ENCODE assay signal across 8 cellular contexts in genomic region chr16:77599793-77600415, GRCh38.
DNase-seq lines count a peak whose midpoint lies in the region; ATAC-seq and TF ChIP-seq lines count a peak whose summit lies in the region.

No MANE protein-coding gene starts in this region.

- H3K9me3 ChIP-seq in left lung (no peaks in the 10 kb centered on the region), gastrocnemius medialis (no peaks in the 10 kb centered on the region)
- no peaks in the 10 kb centered on the region for H3K9me3 ChIP-seq in effector memory CD4-positive, alpha-beta T cell (ENCODE audit: control insufficient read depth, low read length)

- H3K4me3 ChIP-seq in AG10803 (ENCODE audit: low read length) (no peak overlapping the region), GM12865 (ENCODE audit: low read depth, low read length) (no peak overlapping the region), left lung (no peak overlapping the region), gastrocnemius medialis (no peak overlapping the region)
- H3K4me3 ChIP-seq in effector memory CD4-positive, alpha-beta T cell (ENCODE audit: insufficient read depth, low read depth, low read length, poor library complexity, severe bottlenecking) = no peak overlapping the region

- H3K4me3 Mint-ChIP-seq in activated CD8-positive, alpha-beta T cell treated with anti-CD3 and anti-CD28 coated beads, Interleukin-2, amount 10 ng/mL, durations not matched to agents 7 days and 5 days = no peak overlapping the region

- H3K27ac ChIP-seq in left lung (no peak overlapping the region), gastrocnemius medialis (no peak overlapping the region)
- no peak overlapping the region for H3K27ac ChIP-seq in effector memory CD4-positive, alpha-beta T cell (ENCODE audit: insufficient read depth, low read length, poor library complexity, severe bottlenecking)

- peaks cover 3% of the 10 kb centered on the region for H3K27me3 Mint-ChIP-seq in activated CD8-positive, alpha-beta T cell treated with anti-CD3 and anti-CD28 coated beads, Interleukin-2, amount 10 ng/mL, durations not matched to agents 7 days and 5 days (ENCODE audit: low read depth)

- no peaks in the 10 kb centered on the region for H3K4me1 Mint-ChIP-seq in activated CD8-positive, alpha-beta T cell treated with anti-CD3 and anti-CD28 coated beads, Interleukin-2, amount 10 ng/mL, durations not matched to agents 7 days and 5 days (ENCODE audit: low read depth)

- ATAC-seq in activated CD8-positive, alpha-beta T cell treated with anti-CD3 and anti-CD28 coated beads, Interleukin-2, amount 10 ng/mL, durations not matched to agents 7 days and 5 days = no peak
- ATAC-seq in left lung (peak; percentile 64), gastrocnemius medialis (no peak)

- H3K27ac Mint-ChIP-seq in activated CD8-positive, alpha-beta T cell treated with anti-CD3 and anti-CD28 coated beads, Interleukin-2, amount 10 ng/mL, durations not matched to agents 7 days and 5 days = no peak overlapping the region

- H3K27me3 ChIP-seq in left lung = no peaks in the 10 kb centered on the region
- no peaks in the 10 kb centered on the region for H3K27me3 ChIP-seq in effector memory CD4-positive, alpha-beta T cell (replicated peaks; ENCODE audit: control insufficient read depth, insufficient read depth, low read length, poor library complexity, severe bottlenecking)
- H3K27me3 ChIP-seq in gastrocnemius medialis = no peaks in the 10 kb centered on the region

- TF ChIP-seq CTCF in AG10803 (conservative IDR thresholded peaks at IDR 0.05; ENCODE audit: low read length) = peak; percentile 81
- TF ChIP-seq CTCF in GM12865 (IDR thresholded peaks at IDR 0.05; ENCODE audit: insufficient read depth, low read depth, low read length, missing control alignments) = peak; percentile 75
- TF ChIP-seq CTCF in left lung (IDR thresholded peaks at IDR 0.05) = peak; percentile 39 to 54
- peak in 2 of 5 experiments; percentile 38 to 41 for TF ChIP-seq CTCF in gastrocnemius medialis (IDR thresholded peaks at IDR 0.05 in 4 of 5, conservative IDR thresholded peaks at IDR 0.05 in 1 of 5)

- DNase-seq in AG10803 (ENCODE audit: low read depth) (peak; percentile 30), GM12865 (ENCODE audit: low read depth) (peak; percentile 33), MV-4-11 (lab: John Stamatoyannopoulos, UW) (peak; percentile 28), left lung (no peak), NCI-H187 treated with DMSO at 0.1 percent for 48 hours (lab: John Stamatoyannopoulos, UW) (no peak), gastrocnemius medialis (no peak)
- DNase-seq in activated CD8-positive, alpha-beta T cell treated with anti-CD3 and anti-CD28 coated beads, Interleukin-2, amount 10 ng/mL, durations not matched to agents 7 days and 5 days = peak; percentile 38
- no peak for DNase-seq in effector memory CD4-positive, alpha-beta T cell

- CTCF ChIA-PET in activated CD8-positive, alpha-beta T cell treated with anti-CD3 and anti-CD28 coated beads, Interleukin-2, amount 10 ng/mL, durations not matched to agents 7 days and 5 days (lab: Charles Lee) = interaction anchor here (0.6 to 1.2 kb wide), 2 partner anchors 403 to 404 kb away, joined by 4 read pairs; no protein-coding TSS in a partner anchor

- no peaks in the 10 kb centered on the region for H3K9me3 Mint-ChIP-seq in activated CD8-positive, alpha-beta T cell treated with anti-CD3 and anti-CD28 coated beads, Interleukin-2, amount 10 ng/mL, durations not matched to agents 7 days and 5 days (ENCODE audit: insufficient read depth)

- H3K36me3 ChIP-seq in left lung (no peaks in the 10 kb centered on the region), gastrocnemius medialis (no peaks in the 10 kb centered on the region)
- H3K36me3 ChIP-seq in effector memory CD4-positive, alpha-beta T cell (ENCODE audit: control insufficient read depth, insufficient read depth, low read length) = no peaks in the 10 kb centered on the region

- TF ChIP-seq POLR2A in gastrocnemius medialis (IDR thresholded peaks at IDR 0.05) = no peak

- H3K36me3 Mint-ChIP-seq in activated CD8-positive, alpha-beta T cell treated with anti-CD3 and anti-CD28 coated beads, Interleukin-2, amount 10 ng/mL, durations not matched to agents 7 days and 5 days (ENCODE audit: low read depth) = no peaks in the 10 kb centered on the region

- intact Hi-C loops in left lung (cut with DNase I) = no loop called here
- intact Hi-C loops in gastrocnemius medialis (cut with DNase I; ENCODE audit: low total_unique reads) = loop anchor here (10.0 kb wide), 1 partner anchor 65 kb away; no protein-coding TSS in a partner anchor

- POLR2A ChIA-PET in activated CD8-positive, alpha-beta T cell treated with anti-CD3 and anti-CD28 coated beads, Interleukin-2, amount 10 ng/mL, durations not matched to agents 7 days and 5 days (lab: Charles Lee) = no interaction called here

- H3K4me1 ChIP-seq in left lung = no peaks in the 10 kb centered on the region
- H3K4me1 ChIP-seq in effector memory CD4-positive, alpha-beta T cell (ENCODE audit: control insufficient read depth, insufficient read depth, low read length, poor library complexity, severe bottlenecking) = no peaks in the 10 kb centered on the region
- H3K4me1 ChIP-seq in gastrocnemius medialis = peaks cover under 1 to 4% of the 10 kb centered on the region in 2 donors

- in situ Hi-C loops in gastrocnemius medialis (cut with MboI; ENCODE audit: low sequenced_read_pairs in 4 of 4) = no loop called here

Comparison
In these comparisons a context has a peak if more than half of its experiments do, and no peak if none do; other contexts are left out.
1. DNase-seq: peak in AG10803 (single experiment), GM12865 (single experiment), MV-4-11 (single experiment) and activated CD8-positive, alpha-beta T cell treated with anti-CD3 and anti-CD28 coated beads, Interleukin-2, amount 10 ng/mL, durations not matched to agents 7 days and 5 days (single experiment); none in left lung (0 of 2), effector memory CD4-positive, alpha-beta T cell (0 of 3), NCI-H187 treated with DMSO at 0.1 percent for 48 hours (single experiment) and gastrocnemius medialis (0 of 2).